34 cellular contexts compared by ENCODE assay signal in genomic region chr1:34389974-34390373, GRCh38.
"Had no signal": no experiment of that assay in that cellular context is flagged by ENCODE, and none has a peak within 500 bp of the region (broad histone marks: within the 10 kb centered on the region; RNA-seq: fewer than 3 reads in every experiment).

No MANE protein-coding gene starts in this region.

- H3K27me3 ChIP-seq: MG63 had no signal

- H3K36me3 ChIP-seq: MG63 had no signal

- DNase-seq: Karpas-422, Kasumi-1, MG63, MM.1S, MV-4-11, NCI-H1048, NCI-H1092, NCI-H1092 treated with DMSO at 0.1 percent for 48 hours, NCI-H1105, NCI-H1105 treated with DMSO at 0.1 percent for 48 hours, NCI-H1417, NCI-H1417 treated with DMSO at 0.1 percent for 48 hours, NCI-H1436, NCI-H1436 treated with DMSO at 0.1 percent for 48 hours, NCI-H146, NCI-H1694, NCI-H1694 treated with DMSO at 0.1 percent for 48 hours, NCI-H187, NCI-H187 treated with DMSO at 0.1 percent for 48 hours, NCI-H1930, NCI-H2029, NCI-H2029 treated with DMSO at 0.1 percent for 48 hours, NCI-H2081, NCI-H2081 treated with DMSO at 0.1 percent for 48 hours, NCI-H2107, NCI-H2171, NCI-H2171 treated with DMSO at 0.1 percent for 48 hours, NCI-H2227 treated with DMSO at 0.1 percent for 48 hours, NCI-H226, NCI-H345, NCI-H446, NCI-H446 treated with DMSO at 0.1 percent for 48 hours, NCI-H510A, NCI-H510A treated with DMSO at 0.1 percent for 48 hours had no signal

- H3K4me3 ChIP-seq: MG63 had no signal

- H3K9me3 ChIP-seq: MG63 had no signal
